In genomic region chr21:43269461-43269860, GRCh38 we compare ENCODE assay signal across 10 cellular contexts.
DNase-seq lines count a peak whose midpoint lies in the region; ATAC-seq and TF ChIP-seq lines count a peak whose summit lies in the region.
"Had no signal": no experiment of that assay in that cellular context is flagged by ENCODE, and none has a peak within 500 bp of the region (broad histone marks: within the 10 kb centered on the region; RNA-seq: fewer than 3 reads in every experiment).

No MANE protein-coding gene starts in this region.

- WGBS in sigmoid colon, 2 donors: 69 to 76% methylated on average over 10 of the region's 10 CpGs

- H3K27ac ChIP-seq in OCI-LY7 (ENCODE audit: low read depth, low read length, poor library complexity, severe bottlenecking): no peak overlapping the region
- H3K27ac ChIP-seq in brain microvascular endothelial cell: no peak overlapping the region
- H3K27ac ChIP-seq in sigmoid colon: no peak overlapping the region

- no peak for TF ChIP-seq POLR2A in sigmoid colon (IDR thresholded peaks at IDR 0.05)

- no TSS peak for BruUV-seq in OCI-LY7 (replicated peaks; lab: Mats Ljungman, UMichigan)

- H3K79me2 ChIP-seq in OCI-LY7 (ENCODE audit: insufficient read depth, low read depth, low read length): no peaks in the 10 kb centered on the region

- intact Hi-C loops in OCI-LY7 (cut with micrococcal nuclease; ENCODE audit: unreplicated experiment) (no loop called here), sigmoid colon (cut with DNase I) (no loop called here)

- no peaks in the 10 kb centered on the region for H4K20me1 ChIP-seq in OCI-LY7 (ENCODE audit: insufficient read depth, low read length)

- H3K27me3 ChIP-seq in brain microvascular endothelial cell (replicated peaks): no peaks in the 10 kb centered on the region
- peaks cover 7 to 57% (median 30%) of the 10 kb centered on the region in 3 donors for H3K27me3 ChIP-seq in sigmoid colon

- no peak for TF ChIP-seq EP300 in sigmoid colon (IDR thresholded peaks at IDR 0.05)

- H3K36me3 ChIP-seq in OCI-LY7 (ENCODE audit: insufficient read depth, low read length): no peaks in the 10 kb centered on the region
- no peaks in the 10 kb centered on the region for H3K36me3 ChIP-seq in brain microvascular endothelial cell (replicated peaks)
- H3K36me3 ChIP-seq in sigmoid colon: no peaks in the 10 kb centered on the region

- POLR2A ChIA-PET in OCI-LY7 (lab: Charles Lee): no interaction called here

- no peak for ATAC-seq in GM21786 (IDR thresholded peaks at IDR 0.05; ENCODE audit: unreplicated experiment)

- no peak overlapping the region for H3K4me2 ChIP-seq in OCI-LY7 (ENCODE audit: low read length)

- DNase-seq in D341Med (ENCODE audit: low spot score) (peak; percentile 60), OCI-LY7 (ENCODE audit: low spot score) (peak; percentile 54), brain microvascular endothelial cell (no peak), retinal pigment epithelial cell (ENCODE audit: low read depth) (no peak), SIG-M5 (lab: John Stamatoyannopoulos, UW) (no peak), DMS153 (lab: John Stamatoyannopoulos, UW) (no peak), sigmoid colon (no peak)
- DNase-seq: midbrain, NCI-H187 treated with DMSO at 0.1 percent for 48 hours had no signal

- no peaks in the 10 kb centered on the region for H3K9me2 ChIP-seq in OCI-LY7 (ENCODE audit: insufficient read depth, low read length)

- CTCF ChIA-PET in OCI-LY7 (lab: Charles Lee; ENCODE audit: unreplicated experiment): no interaction called here

- H3K9me3 ChIP-seq in OCI-LY7 (ENCODE audit: low read length) (no peaks in the 10 kb centered on the region), sigmoid colon (no peaks in the 10 kb centered on the region)

- H2AFZ ChIP-seq in OCI-LY7 (ENCODE audit: low read length): no peak overlapping the region

- H3K4me1 ChIP-seq in OCI-LY7 (ENCODE audit: insufficient read depth, low read length, poor library complexity, severe bottlenecking) (peaks cover 15% of the 10 kb centered on the region), sigmoid colon (peaks cover 0 to 10% (median 0%) of the 10 kb centered on the region in 4 donors)

- H3K4me3 ChIP-seq in OCI-LY7 (ENCODE audit: low read depth, low read length, poor library complexity, severe bottlenecking) (no peak overlapping the region), brain microvascular endothelial cell (ENCODE audit: low read depth, low read length) (no peak overlapping the region), retinal pigment epithelial cell (ENCODE audit: low read length) (no peak overlapping the region), sigmoid colon (no peak overlapping the region)

- peak; percentile 72 for TF ChIP-seq CTCF in OCI-LY7 (conservative IDR thresholded peaks at IDR 0.05; ENCODE audit: low read length)
- TF ChIP-seq CTCF in brain microvascular endothelial cell (IDR thresholded peaks at IDR 0.05; ENCODE audit: low read depth, low read length, missing control alignments): peak; percentile 63
- TF ChIP-seq CTCF in retinal pigment epithelial cell (conservative IDR thresholded peaks at IDR 0.05; ENCODE audit: low read depth, low read length): peak; percentile 54
- TF ChIP-seq CTCF in sigmoid colon (IDR thresholded peaks at IDR 0.05): no peak

- in situ Hi-C loops in brain microvascular endothelial cell (cut with HindIII; ENCODE audit: low pct_ligation_motif_present, low sequenced_read_pairs): no loop called here

Comparison
In these comparisons a context has a peak if more than half of its experiments do, and no peak if none do; other contexts are left out.
1. DNase-seq: peak in D341Med (single experiment) and OCI-LY7 (single experiment); none in brain microvascular endothelial cell (single experiment), retinal pigment epithelial cell (single experiment), SIG-M5 (single experiment), DMS153 (single experiment) and sigmoid colon (single experiment).
2. CTCF ChIP-seq: peak in OCI-LY7 (single experiment), brain microvascular endothelial cell (single experiment) and retinal pigment epithelial cell (single experiment); none in sigmoid colon (0 of 4).